In genomic region chr20:24359306-24359705, GRCh38 we compare ENCODE assay signal across 26 cellular contexts.
DNase-seq lines count a peak whose midpoint lies in the region; ATAC-seq and TF ChIP-seq lines count a peak whose summit lies in the region.
"Had no signal": no experiment of that assay in that cellular context is flagged by ENCODE, and none has a peak within 500 bp of the region (broad histone marks: within the 10 kb centered on the region; RNA-seq: fewer than 3 reads in every experiment).

No MANE protein-coding gene starts in this region.

- peaks cover 23% of the 10 kb centered on the region for H3K4me1 Mint-ChIP-seq in chondrocyte (ENCODE audit: low read depth)
- no peaks in the 10 kb centered on the region for H3K4me1 Mint-ChIP-seq in activated naive CD4-positive, alpha-beta T cell treated with anti-CD3 and anti-CD28 coated beads, Interleukin-2, amount 10 ng/mL, durations not matched to agents 7 days and 5 days
- H3K4me1 Mint-ChIP-seq in activated naive CD8-positive, alpha-beta T cell treated with anti-CD3 and anti-CD28 coated beads for 36 hours: peaks cover 2% of the 10 kb centered on the region

- H3K27ac ChIP-seq in mammary epithelial cell (ENCODE audit: insufficient read depth, low read depth, low read length): no peak overlapping the region

- TF ChIP-seq CTCF in chondrocyte (IDR thresholded peaks at IDR 0.05): peak; percentile 15
- no peak for TF ChIP-seq CTCF in mammary epithelial cell (conservative IDR thresholded peaks at IDR 0.05 in 1 of 2, IDR thresholded peaks at IDR 0.05 in 1 of 2; ENCODE audit: extremely low read depth in 1 of 2, insufficient read depth in 1 of 2, low read depth in 1 of 2, low read length in 2 of 2)

- ATAC-seq in left ventricle myocardium superior: peak; percentile 30
- no peak for ATAC-seq in Right ventricle myocardium inferior
- ATAC-seq: HepG2, Panc1 had no signal

- CTCF ChIA-PET in activated naive CD4-positive, alpha-beta T cell treated with anti-CD3 and anti-CD28 coated beads, Interleukin-2, amount 10 ng/mL, durations not matched to agents 7 days and 5 days (lab: Charles Lee): no interaction called here
- CTCF ChIA-PET in mammary epithelial cell (lab: Charles Lee; ENCODE audit: low non-redundant PET): no interaction called here

- H3K79me2 ChIP-seq in mammary epithelial cell (ENCODE audit: insufficient read depth, low read length): no peaks in the 10 kb centered on the region

- H3K4me3 ChIP-seq in mammary epithelial cell (replicated peaks in 1 of 3; ENCODE audit: insufficient read depth in 1 of 3, low read depth in 2 of 3, low read length in 3 of 3): no peak overlapping the region

- H3K27ac Mint-ChIP-seq in chondrocyte (ENCODE audit: unreplicated experiment): no peak overlapping the region
- H3K27ac Mint-ChIP-seq in activated naive CD4-positive, alpha-beta T cell treated with anti-CD3 and anti-CD28 coated beads, Interleukin-2, amount 10 ng/mL, durations not matched to agents 7 days and 5 days: no peak overlapping the region
- no peak overlapping the region for H3K27ac Mint-ChIP-seq in activated naive CD8-positive, alpha-beta T cell treated with anti-CD3 and anti-CD28 coated beads for 36 hours
- H3K27ac Mint-ChIP-seq: CD4-positive, CD25-positive, alpha-beta regulatory T cell; H9; HFFc6 had no signal

- no peak overlapping the region for H3K4me2 ChIP-seq in mammary epithelial cell (ENCODE audit: insufficient read depth, low read depth, low read length)
- H3K4me2 ChIP-seq: SK-N-SH had no signal

- peaks cover 4% of the 10 kb centered on the region for H3K36me3 Mint-ChIP-seq in chondrocyte (ENCODE audit: low read depth)
- H3K36me3 Mint-ChIP-seq in activated naive CD4-positive, alpha-beta T cell treated with anti-CD3 and anti-CD28 coated beads, Interleukin-2, amount 10 ng/mL, durations not matched to agents 7 days and 5 days: no peaks in the 10 kb centered on the region
- peaks cover 2% of the 10 kb centered on the region for H3K36me3 Mint-ChIP-seq in activated naive CD8-positive, alpha-beta T cell treated with anti-CD3 and anti-CD28 coated beads for 36 hours
- H3K36me3 Mint-ChIP-seq: CD4-positive, CD25-positive, alpha-beta regulatory T cell had no signal

- H3K4me1 ChIP-seq in mammary epithelial cell (ENCODE audit: insufficient read depth, low read length): no peaks in the 10 kb centered on the region
- H3K4me1 ChIP-seq: BE2C had no signal

- BruUV-seq in mammary epithelial cell (replicated peaks; lab: Mats Ljungman, UMichigan): no TSS peak

- peaks cover 8% of the 10 kb centered on the region for H3K9me3 Mint-ChIP-seq in chondrocyte (ENCODE audit: low read depth)
- H3K9me3 Mint-ChIP-seq in activated naive CD4-positive, alpha-beta T cell treated with anti-CD3 and anti-CD28 coated beads, Interleukin-2, amount 10 ng/mL, durations not matched to agents 7 days and 5 days: peaks cover 8% of the 10 kb centered on the region
- H3K9me3 Mint-ChIP-seq in activated naive CD8-positive, alpha-beta T cell treated with anti-CD3 and anti-CD28 coated beads for 36 hours: peaks cover 4% of the 10 kb centered on the region

- H2AFZ ChIP-seq in mammary epithelial cell (ENCODE audit: low read depth, low read length): no peak overlapping the region

- in situ Hi-C loops in mammary epithelial cell (cut with MboI; ENCODE audit: low sequenced_read_pairs in 2 of 2): no loop called here

- no peak overlapping the region for H3K9ac ChIP-seq in mammary epithelial cell (ENCODE audit: insufficient read depth, low read length)
- H3K9ac ChIP-seq: SK-N-SH had no signal

- H3K27me3 Mint-ChIP-seq in chondrocyte (ENCODE audit: low read depth): no peaks in the 10 kb centered on the region
- peaks cover 8% of the 10 kb centered on the region for H3K27me3 Mint-ChIP-seq in activated naive CD4-positive, alpha-beta T cell treated with anti-CD3 and anti-CD28 coated beads, Interleukin-2, amount 10 ng/mL, durations not matched to agents 7 days and 5 days
- H3K27me3 Mint-ChIP-seq in activated naive CD8-positive, alpha-beta T cell treated with anti-CD3 and anti-CD28 coated beads for 36 hours: no peaks in the 10 kb centered on the region
- H3K27me3 Mint-ChIP-seq: CD4-positive, CD25-positive, alpha-beta regulatory T cell had no signal

- peaks cover 15% of the 10 kb centered on the region for H3K9me3 ChIP-seq in mammary epithelial cell (replicated peaks; ENCODE audit: insufficient read depth, low read length)
- H3K9me3 ChIP-seq: SK-N-SH had no signal

- intact Hi-C loops in left ventricle myocardium superior (cut with micrococcal nuclease): no loop called here
- intact Hi-C loops in Right ventricle myocardium inferior (cut with DNase I): no loop called here
- intact Hi-C loops in mammary epithelial cell (cut with micrococcal nuclease): no loop called here

- dilution Hi-C loops in mammary epithelial cell (cut with HindIII; ENCODE audit: low sequenced_read_pairs): no loop called here

- DNase-seq in left ventricle myocardium superior (no peak), Right ventricle myocardium inferior (ENCODE audit: missing footprints) (no peak), chondrocyte (ENCODE audit: low spot score) (no peak), left kidney (ENCODE audit: low read depth, low spot score) (peak; percentile 32), mammary epithelial cell (no peak), dermis blood vessel endothelial cell (no peak)
- no peak for DNase-seq in activated naive CD4-positive, alpha-beta T cell treated with anti-CD3 and anti-CD28 coated beads, Interleukin-2, amount 10 ng/mL, durations not matched to agents 7 days and 5 days
- no peak for DNase-seq in activated naive CD8-positive, alpha-beta T cell treated with anti-CD3 and anti-CD28 coated beads for 36 hours
- DNase-seq: 8988T; ACHN; BE2C; CD4-positive, CD25-positive, alpha-beta regulatory T cell; H9; HFFc6; Karpas-422; NCI-H1092 treated with DMSO at 0.1 percent for 48 hours; NCI-H1436; NCI-H187; NCI-H2081 treated with DMSO at 0.1 percent for 48 hours; NCI-H2171; NCI-H226; NCI-H510A; NCI-H69; SK-N-SH had no signal

- WGBS in mammary epithelial cell (ENCODE audit: low coverage, missing lambda C conversion rate): 62% methylated on average over 5 of the region's 5 CpGs

- H3K36me3 ChIP-seq in mammary epithelial cell (ENCODE audit: insufficient read depth, low read length): no peaks in the 10 kb centered on the region
- H3K36me3 ChIP-seq: BE2C had no signal

- no peak overlapping the region for H3K4me3 Mint-ChIP-seq in chondrocyte (ENCODE audit: unreplicated experiment)
- no peak overlapping the region for H3K4me3 Mint-ChIP-seq in activated naive CD4-positive, alpha-beta T cell treated with anti-CD3 and anti-CD28 coated beads, Interleukin-2, amount 10 ng/mL, durations not matched to agents 7 days and 5 days
- H3K4me3 Mint-ChIP-seq in activated naive CD8-positive, alpha-beta T cell treated with anti-CD3 and anti-CD28 coated beads for 36 hours: no peak overlapping the region
- H3K4me3 Mint-ChIP-seq: CD4-positive, CD25-positive, alpha-beta regulatory T cell; H9; HFFc6 had no signal

- no peaks in the 10 kb centered on the region for H3K27me3 ChIP-seq in mammary epithelial cell (ENCODE audit: insufficient read depth, low read length)
- H3K27me3 ChIP-seq: BE2C had no signal

- H4K20me1 ChIP-seq in mammary epithelial cell (ENCODE audit: insufficient read depth, low read length): no peaks in the 10 kb centered on the region
